In genomic region chr4:38119663-38120374, GRCh38 we compare ENCODE assay signal across 10 cellular contexts.
DNase-seq lines count a peak whose midpoint lies in the region; ATAC-seq and TF ChIP-seq lines count a peak whose summit lies in the region.
"Had no signal": no experiment of that assay in that cellular context is flagged by ENCODE, and none has a peak within 500 bp of the region (broad histone marks: within the 10 kb centered on the region; RNA-seq: fewer than 3 reads in every experiment).

No MANE protein-coding gene starts in this region.

- no peaks in the 10 kb centered on the region for H4K20me1 ChIP-seq in mammary epithelial cell (ENCODE audit: insufficient read depth, low read length)

- TF ChIP-seq POLR2A in spleen (IDR thresholded peaks at IDR 0.05), result no peak

- DNase-seq in COLO668 (lab: John Stamatoyannopoulos, UW; ENCODE audit: unreplicated experiment), result peak; percentile 41
- DNase-seq in MG63, result peak; percentile 72
- peak; percentile 83 for DNase-seq in mammary epithelial cell
- no peak for DNase-seq in mucosa of descending colon
- DNase-seq in DMS153 (lab: John Stamatoyannopoulos, UW), result no peak
- DNase-seq in central memory CD4-positive, alpha-beta T cell, result no peak
- DNase-seq in spleen, result no peak
- DNase-seq: GF-D8, substantia nigra had no signal

- BruUV-seq in mammary epithelial cell (replicated peaks; lab: Mats Ljungman, UMichigan), result no TSS peak

- H3K27me3 ChIP-seq in MG63 (no peaks in the 10 kb centered on the region), mammary epithelial cell (ENCODE audit: insufficient read depth, low read length) (no peaks in the 10 kb centered on the region), spleen (replicated peaks in 1 of 7) (no peaks in the 10 kb centered on the region)

- 30% methylated on average over 7 of the region's 7 CpGs for WGBS in mammary epithelial cell (ENCODE audit: low coverage, missing lambda C conversion rate)
- WGBS in spleen, 5 donors, result 77 to 91% (median 87%) methylated on average over 7 of the region's 7 CpGs

- CTCF ChIA-PET in mammary epithelial cell (lab: Charles Lee; ENCODE audit: low non-redundant PET), result interaction anchor here (0.6 to 0.7 kb wide), 2 partner anchors 20 to 41 kb away, joined by 4 to 8 read pairs; no protein-coding TSS in a partner anchor

- no peaks in the 10 kb centered on the region for H3K9me3 ChIP-seq in MG63
- no peaks in the 10 kb centered on the region for H3K9me3 ChIP-seq in mammary epithelial cell (replicated peaks; ENCODE audit: insufficient read depth, low read length)
- no peaks in the 10 kb centered on the region for H3K9me3 ChIP-seq in mucosa of descending colon
- no peaks in the 10 kb centered on the region for H3K9me3 ChIP-seq in spleen

- H3K4me3 ChIP-seq in MG63 (no peak overlapping the region), mammary epithelial cell (replicated peaks in 1 of 3; ENCODE audit: insufficient read depth in 1 of 3, low read depth in 2 of 3, low read length in 3 of 3) (no peak overlapping the region), mucosa of descending colon (no peak overlapping the region), spleen (no peak overlapping the region)

- H2AFZ ChIP-seq in mammary epithelial cell (ENCODE audit: low read depth, low read length), result peak overlapping the region; percentile 25

- in situ Hi-C loops in mammary epithelial cell (cut with MboI; ENCODE audit: low sequenced_read_pairs in 2 of 2), result no loop called here

- peak overlapping the region; percentile 33 for H3K9ac ChIP-seq in mammary epithelial cell (ENCODE audit: insufficient read depth, low read length)

- intact Hi-C loops in mammary epithelial cell (cut with micrococcal nuclease), result no loop called here
- intact Hi-C loops in mucosa of descending colon (cut with DNase I, micrococcal nuclease), result no loop called here
- intact Hi-C loops in spleen (cut with DNase I; ENCODE audit: low total_unique reads), result no loop called here

- H3K4me2 ChIP-seq in mammary epithelial cell (ENCODE audit: insufficient read depth, low read depth, low read length), result peak overlapping the region; percentile 13

- TF ChIP-seq CTCF in mammary epithelial cell (conservative IDR thresholded peaks at IDR 0.05 in 1 of 2, IDR thresholded peaks at IDR 0.05 in 1 of 2; ENCODE audit: extremely low read depth in 1 of 2, insufficient read depth in 1 of 2, low read depth in 1 of 2, low read length in 2 of 2), result no peak
- no peak for TF ChIP-seq CTCF in mucosa of descending colon (IDR thresholded peaks at IDR 0.05)
- no peak for TF ChIP-seq CTCF in spleen (IDR thresholded peaks at IDR 0.05 in 8 of 11, conservative IDR thresholded peaks at IDR 0.05 in 3 of 11)

- no peaks in the 10 kb centered on the region for H3K36me3 ChIP-seq in MG63
- no peaks in the 10 kb centered on the region for H3K36me3 ChIP-seq in mammary epithelial cell (ENCODE audit: insufficient read depth, low read length)
- no peaks in the 10 kb centered on the region for H3K36me3 ChIP-seq in mucosa of descending colon (ENCODE audit: low read depth)
- peaks cover 0 to 98% (median 56%) of the 10 kb centered on the region in 6 donors for H3K36me3 ChIP-seq in spleen

- dilution Hi-C loops in mammary epithelial cell (cut with HindIII; ENCODE audit: low sequenced_read_pairs), result no loop called here

- no peaks in the 10 kb centered on the region for H3K79me2 ChIP-seq in mammary epithelial cell (ENCODE audit: insufficient read depth, low read length)

- H3K4me1 ChIP-seq in mammary epithelial cell (ENCODE audit: insufficient read depth, low read length) (peaks cover 17% of the 10 kb centered on the region), mucosa of descending colon (ENCODE audit: low read depth) (no peaks in the 10 kb centered on the region), spleen (peaks cover 0 to 36% (median 14%) of the 10 kb centered on the region in 6 donors)

- H3K27ac ChIP-seq in mammary epithelial cell (ENCODE audit: insufficient read depth, low read depth, low read length), result peak overlapping the region; percentile 72
- no peak overlapping the region for H3K27ac ChIP-seq in spleen

- ATAC-seq in mucosa of descending colon (peak; percentile 18), HG03439 (IDR thresholded peaks at IDR 0.05; ENCODE audit: unreplicated experiment) (no peak)

Comparison
In these comparisons a context has a peak if more than half of its experiments do, and no peak if none do; other contexts are left out.
1. DNase-seq: peak in COLO668 (single experiment), MG63 (single experiment) and mammary epithelial cell (single experiment); none in mucosa of descending colon (0 of 3), DMS153 (single experiment), central memory CD4-positive, alpha-beta T cell (single experiment) and spleen (single experiment).